ENCODE assay signal across 8 cellular contexts in the genomic region with DNA sequence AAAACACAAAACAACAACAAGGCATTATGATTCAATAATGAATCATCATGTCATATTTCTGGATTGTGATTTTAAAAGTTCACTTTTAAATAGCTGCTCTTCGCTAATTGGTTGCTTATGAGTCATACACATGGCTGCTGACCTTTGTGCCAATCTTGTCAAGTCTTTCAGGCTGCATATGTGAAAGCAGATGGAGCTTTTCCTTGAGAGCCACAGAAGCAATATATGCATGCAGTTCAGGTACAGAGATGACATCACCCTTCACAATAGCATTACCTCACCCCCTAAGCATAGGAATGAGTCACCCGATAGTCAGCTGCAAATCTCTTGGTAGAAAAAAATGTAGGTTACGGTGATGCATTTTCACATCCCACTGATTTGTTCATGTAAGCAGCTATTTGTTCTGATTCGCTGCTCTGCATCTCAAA. TPM values are rescaled to one million over a fixed set of nuclear protein-coding genes. Genes with fewer than 3 reads are reported as not detected.
DNase-seq lines count a peak whose midpoint lies in the region; ATAC-seq lines count a peak whose summit lies in the region.

No MANE protein-coding gene starts in this region.

- H3K27me3 Mint-ChIP-seq in activated naive CD4-positive, alpha-beta T cell treated with anti-CD3 and anti-CD28 coated beads, Interleukin-2, amount 10 ng/mL, durations not matched to agents 7 days and 5 days, result no peaks in the 10 kb centered on the region

- peak; percentile 98 for ATAC-seq in GM21360 (IDR thresholded peaks at IDR 0.05; ENCODE audit: unreplicated experiment)
- ATAC-seq in HG03565 (IDR thresholded peaks at IDR 0.05; ENCODE audit: unreplicated experiment), result peak; percentile 98

- no peak overlapping the region for H3K4me3 Mint-ChIP-seq in activated naive CD4-positive, alpha-beta T cell treated with anti-CD3 and anti-CD28 coated beads, Interleukin-2, amount 10 ng/mL, durations not matched to agents 7 days and 5 days

- peaks cover 2% of the 10 kb centered on the region for H3K36me3 Mint-ChIP-seq in activated naive CD4-positive, alpha-beta T cell treated with anti-CD3 and anti-CD28 coated beads, Interleukin-2, amount 10 ng/mL, durations not matched to agents 7 days and 5 days

- H3K27ac Mint-ChIP-seq in activated naive CD4-positive, alpha-beta T cell treated with anti-CD3 and anti-CD28 coated beads, Interleukin-2, amount 10 ng/mL, durations not matched to agents 7 days and 5 days, result no peak overlapping the region

- CTCF ChIA-PET in activated naive CD4-positive, alpha-beta T cell treated with anti-CD3 and anti-CD28 coated beads, Interleukin-2, amount 10 ng/mL, durations not matched to agents 7 days and 5 days (lab: Charles Lee), result interaction anchor here (1.0 to 1.3 kb wide), 2 partner anchors 8 to 72 kb away, joined by 3 to 10 read pairs; no protein-coding TSS in a partner anchor

- H3K4me1 Mint-ChIP-seq in activated naive CD4-positive, alpha-beta T cell treated with anti-CD3 and anti-CD28 coated beads, Interleukin-2, amount 10 ng/mL, durations not matched to agents 7 days and 5 days, result peaks cover 14% of the 10 kb centered on the region

- no peaks in the 10 kb centered on the region for H3K9me3 Mint-ChIP-seq in activated naive CD4-positive, alpha-beta T cell treated with anti-CD3 and anti-CD28 coated beads, Interleukin-2, amount 10 ng/mL, durations not matched to agents 7 days and 5 days

- DNase-seq in DMS53 treated with DMSO at 0.1 percent for 48 hours (lab: John Stamatoyannopoulos, UW; ENCODE audit: unreplicated experiment), result peak; percentile 100
- DNase-seq in OCI-M1 (lab: John Stamatoyannopoulos, UW), result peak; percentile 69
- DNase-seq in activated naive CD4-positive, alpha-beta T cell treated with anti-CD3 and anti-CD28 coated beads, Interleukin-2, amount 10 ng/mL, durations not matched to agents 7 days and 5 days, result peak; percentile 28
- peak; percentile 96 for DNase-seq in glomerular visceral epithelial cell (ENCODE audit: extremely low spot score)
- peak; percentile 99 for DNase-seq in renal cortical epithelial cell (ENCODE audit: low read depth)
- no peak for DNase-seq in SKM-1 (lab: John Stamatoyannopoulos, UW; ENCODE audit: unreplicated experiment)

RNA-seq across cellular contexts. Expression of gene EIF2AK3, which starts 27.2 kb away (rescaled TPM):
- total RNA-seq in renal cortical epithelial cell, result 35.8 and 57.3 TPM in 2 replicates
